ENCODE assay signal across 29 cellular contexts in the genomic region with DNA sequence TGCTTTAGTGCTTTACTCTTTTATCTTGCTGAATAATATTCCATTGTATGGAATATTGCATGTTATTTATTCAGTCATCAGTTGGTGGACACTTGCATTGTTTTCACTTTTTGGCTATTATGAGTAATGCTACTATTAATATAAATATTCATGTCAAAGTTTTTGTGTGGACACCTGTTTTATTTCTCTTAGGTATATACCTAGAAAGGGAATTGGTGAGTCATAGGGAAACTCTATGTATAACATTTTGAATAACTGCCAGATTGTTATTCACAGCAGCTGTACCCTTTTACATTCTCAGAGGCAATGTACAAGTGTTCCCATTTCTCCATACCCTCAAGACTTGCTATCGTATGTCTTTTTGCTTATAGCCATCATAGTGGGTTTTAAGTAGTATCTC.
DNase-seq lines count a peak whose midpoint lies in the region; ATAC-seq, FAIRE-seq and TF ChIP-seq lines count a peak whose summit lies in the region.
"Had no signal": no experiment of that assay in that cellular context is flagged by ENCODE, and none has a peak within 500 bp of the region (broad histone marks: within the 10 kb centered on the region; RNA-seq: fewer than 3 reads in every experiment).

No MANE protein-coding gene starts in this region.

- no peak for TF ChIP-seq CTCF in A549 (IDR thresholded peaks at IDR 0.05)
- TF ChIP-seq CTCF in MM.1S (IDR thresholded peaks at IDR 0.05; ENCODE audit: low read length) = no peak

- H3K27ac ChIP-seq in A549 = no peak overlapping the region
- H3K27ac ChIP-seq in MM.1S (ENCODE audit: low read length) = no peak overlapping the region
- H3K27ac ChIP-seq: cardiac muscle cell, esophagus squamous epithelium, gastroesophageal sphincter, hepatocyte, ovary, transverse colon had no signal

- no peaks in the 10 kb centered on the region for H3K9me3 ChIP-seq in A549
- no peaks in the 10 kb centered on the region for H3K9me3 ChIP-seq in MM.1S (replicated peaks; ENCODE audit: insufficient read depth, low read length)
- H3K9me3 ChIP-seq: esophagus squamous epithelium, gastroesophageal sphincter, MG63, ovary, transverse colon had no signal

- TF ChIP-seq EP300 in A549 (IDR thresholded peaks at IDR 0.05) = no peak

- H3K4me1 ChIP-seq in A549 (no peaks in the 10 kb centered on the region), MM.1S (ENCODE audit: low read length) (no peaks in the 10 kb centered on the region)
- H3K4me1 ChIP-seq: esophagus squamous epithelium, gastroesophageal sphincter, transverse colon had no signal

- no peak for TF ChIP-seq RAD21 in A549 (conservative IDR thresholded peaks at IDR 0.05 in 1 of 2, IDR thresholded peaks at IDR 0.05 in 1 of 2)

- no peak for FAIRE-seq in A549 (lab: Jason Lieb, UNC)
- FAIRE-seq: A204.1, GM18507 had no signal

- TF ChIP-seq POLR2A in A549 (IDR thresholded peaks at IDR 0.05; ENCODE audit: low read length) = no peak

- H3K79me2 ChIP-seq in MM.1S (ENCODE audit: low read length) = no peaks in the 10 kb centered on the region
- H3K79me2 ChIP-seq: hepatocyte had no signal

- no peak overlapping the region for H3K4me2 ChIP-seq in A549
- no peak overlapping the region for H3K4me2 ChIP-seq in MM.1S (ENCODE audit: low read depth, low read length)
- H3K4me2 ChIP-seq: hepatocyte had no signal

- H3K9ac ChIP-seq in MM.1S (ENCODE audit: low read length) = no peak overlapping the region

- POLR2A ChIA-PET in A549 (lab: Yijun Ruan, JAX) = no interaction called here

- 83% methylated on average over 1 of the region's 1 CpG for WGBS in A549 (ENCODE audit: missing lambda C conversion rate)

- H2AFZ ChIP-seq in MM.1S (ENCODE audit: low read length) = no peak overlapping the region
- H2AFZ ChIP-seq: hepatocyte had no signal

- no peaks in the 10 kb centered on the region for H3K9me2 ChIP-seq in MM.1S (replicated peaks; ENCODE audit: insufficient read depth, low read length)

- CTCF ChIA-PET in A549 (lab: Yijun Ruan, JAX) = no interaction called here

- H3K4me3 ChIP-seq in A549 (no peak overlapping the region), MM.1S (ENCODE audit: low read length) (no peak overlapping the region)
- H3K4me3 ChIP-seq: cardiac muscle cell, esophagus squamous epithelium, gastroesophageal sphincter, hepatocyte, MG63, ovary, transverse colon had no signal

- no peaks in the 10 kb centered on the region for H3K27me3 ChIP-seq in MM.1S (replicated peaks; ENCODE audit: insufficient read depth, low read length)
- H3K27me3 ChIP-seq: cardiac muscle cell, esophagus squamous epithelium, gastroesophageal sphincter, hepatocyte, MG63, ovary, transverse colon had no signal

- no peaks in the 10 kb centered on the region for H4K20me1 ChIP-seq in MM.1S (ENCODE audit: insufficient read depth, low read length)

- no peak for ATAC-seq in A549
- peak; percentile 66 for ATAC-seq in GM18867 (IDR thresholded peaks at IDR 0.05; ENCODE audit: unreplicated experiment)
- ATAC-seq in HG02852 (IDR thresholded peaks at IDR 0.05; ENCODE audit: unreplicated experiment) = peak; percentile 66
- ATAC-seq in GM18517 (IDR thresholded peaks at IDR 0.05; ENCODE audit: unreplicated experiment) = no peak
- ATAC-seq in GM21528 (IDR thresholded peaks at IDR 0.05; ENCODE audit: low FRiP score, unreplicated experiment) = no peak
- ATAC-seq: activated CD8-positive, alpha-beta T cell treated with anti-CD3 and anti-CD28 coated beads, Interleukin-2, amount 10 ng/mL, durations not matched to agents 7 days and 5 days; gastroesophageal sphincter; left cardiac atrium had no signal

- DNase-seq in A549 (ENCODE audit: low read depth in 1 of 2, low spot score in 1 of 2) (no peak), MM.1S (peak; percentile 8), kidney tubule cell (ENCODE audit: low spot score) (no peak), HUDEP-2 (lab: John Stamatoyannopoulos, UW; ENCODE audit: unreplicated experiment in 76 of 76) (no peak)
- DNase-seq: activated CD4-positive, CD25-positive, alpha-beta regulatory T cell treated with anti-CD3 and anti-CD28 coated beads, Interleukin-2, amount 50 U/mL, for 72 hours; activated CD8-positive, alpha-beta T cell treated with anti-CD3 and anti-CD28 coated beads, Interleukin-2, amount 10 ng/mL, durations not matched to agents 7 days and 5 days; AML-193; anterior cingulate cortex; CD4-positive, alpha-beta memory T cell; endodermal cell; esophagus squamous epithelium; HCEC 1CT; left cardiac atrium; MG63; NCI-H2081; NCI-H345; nephron progenitor cell; ovary; T-helper 1 cell; transverse colon had no signal

- H3F3A ChIP-seq in MM.1S (ENCODE audit: insufficient read depth, low read length) = no peaks in the 10 kb centered on the region

- H3K36me3 ChIP-seq in MM.1S (replicated peaks; ENCODE audit: insufficient read depth, low read length) = no peaks in the 10 kb centered on the region
- H3K36me3 ChIP-seq: cardiac muscle cell, esophagus squamous epithelium, gastroesophageal sphincter, MG63, ovary, transverse colon had no signal

TF ChIP-seq in A549, 52 proteins besides CTCF, POLR2A, EP300 and RAD21:
- TF ChIP-seq FOSL2 (IDR thresholded peaks at IDR 0.05) (no peak), FOSL2 (CRISPR knock-in tag; IDR thresholded peaks at IDR 0.05) (peak; percentile 30; the same call in 1 of the 2 replicates), HOXB13 (CRISPR knock-in tag; IDR thresholded peaks at IDR 0.05; ENCODE audit: low read depth) (no peak)

Comparison
In these comparisons a context has a peak if more than half of its experiments do, and no peak if none do; other contexts are left out.
1. ATAC-seq: peak in GM18867 (single experiment) and HG02852 (single experiment); none in A549 (0 of 2), GM18517 (single experiment) and GM21528 (single experiment).